ENCODE assay signal across 1 cellular context in the genomic region with DNA sequence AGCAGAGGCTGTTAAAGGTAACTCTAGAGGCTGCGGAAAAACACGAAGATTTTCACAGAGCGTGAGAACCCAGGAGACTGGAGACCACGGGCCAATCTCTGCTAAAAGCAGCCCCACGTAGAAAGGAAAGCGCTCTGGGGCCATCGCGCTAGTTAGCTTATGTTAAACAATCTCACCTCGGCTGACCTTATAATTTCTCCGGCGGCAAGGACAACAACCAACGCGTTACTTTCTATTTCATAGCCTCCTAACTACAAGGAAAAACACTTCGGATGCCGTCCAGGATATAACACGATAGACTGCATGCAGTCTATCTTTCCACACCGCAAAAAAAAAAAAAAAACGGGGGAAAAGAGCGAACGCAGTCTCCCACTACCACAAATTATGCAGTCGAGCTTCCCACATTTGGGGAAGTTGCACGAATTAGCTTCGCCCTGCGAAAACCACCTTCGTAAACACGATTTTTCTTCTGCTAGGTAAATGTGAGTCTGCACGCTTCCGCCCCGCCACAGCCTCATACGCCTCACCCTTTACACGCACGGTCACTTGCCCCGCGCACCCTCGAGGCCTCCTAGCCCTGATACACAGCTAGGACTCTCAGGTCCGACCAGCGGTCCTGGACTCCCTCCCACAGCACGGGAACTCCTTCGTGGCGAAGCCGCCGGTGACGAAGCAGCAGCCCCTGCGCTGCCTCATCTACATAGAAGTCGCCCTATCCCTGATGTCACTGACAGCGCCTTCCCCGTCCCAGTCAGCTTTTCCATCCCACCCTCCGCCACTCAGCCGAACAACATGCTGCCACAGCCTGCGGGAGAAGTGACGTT.
A peak's percentile ranks its signal among the peaks of the same experiment; 100 is the strongest.
TF ChIP-seq lines count a peak whose summit lies in the region.

No MANE protein-coding gene starts in this region.

TF ChIP-seq in GM12878, 131 proteins besides CTCF, POLR2A, EP300 and RAD21 (continued from another document and continues in another):
- TF ChIP-seq, protein P1, sequence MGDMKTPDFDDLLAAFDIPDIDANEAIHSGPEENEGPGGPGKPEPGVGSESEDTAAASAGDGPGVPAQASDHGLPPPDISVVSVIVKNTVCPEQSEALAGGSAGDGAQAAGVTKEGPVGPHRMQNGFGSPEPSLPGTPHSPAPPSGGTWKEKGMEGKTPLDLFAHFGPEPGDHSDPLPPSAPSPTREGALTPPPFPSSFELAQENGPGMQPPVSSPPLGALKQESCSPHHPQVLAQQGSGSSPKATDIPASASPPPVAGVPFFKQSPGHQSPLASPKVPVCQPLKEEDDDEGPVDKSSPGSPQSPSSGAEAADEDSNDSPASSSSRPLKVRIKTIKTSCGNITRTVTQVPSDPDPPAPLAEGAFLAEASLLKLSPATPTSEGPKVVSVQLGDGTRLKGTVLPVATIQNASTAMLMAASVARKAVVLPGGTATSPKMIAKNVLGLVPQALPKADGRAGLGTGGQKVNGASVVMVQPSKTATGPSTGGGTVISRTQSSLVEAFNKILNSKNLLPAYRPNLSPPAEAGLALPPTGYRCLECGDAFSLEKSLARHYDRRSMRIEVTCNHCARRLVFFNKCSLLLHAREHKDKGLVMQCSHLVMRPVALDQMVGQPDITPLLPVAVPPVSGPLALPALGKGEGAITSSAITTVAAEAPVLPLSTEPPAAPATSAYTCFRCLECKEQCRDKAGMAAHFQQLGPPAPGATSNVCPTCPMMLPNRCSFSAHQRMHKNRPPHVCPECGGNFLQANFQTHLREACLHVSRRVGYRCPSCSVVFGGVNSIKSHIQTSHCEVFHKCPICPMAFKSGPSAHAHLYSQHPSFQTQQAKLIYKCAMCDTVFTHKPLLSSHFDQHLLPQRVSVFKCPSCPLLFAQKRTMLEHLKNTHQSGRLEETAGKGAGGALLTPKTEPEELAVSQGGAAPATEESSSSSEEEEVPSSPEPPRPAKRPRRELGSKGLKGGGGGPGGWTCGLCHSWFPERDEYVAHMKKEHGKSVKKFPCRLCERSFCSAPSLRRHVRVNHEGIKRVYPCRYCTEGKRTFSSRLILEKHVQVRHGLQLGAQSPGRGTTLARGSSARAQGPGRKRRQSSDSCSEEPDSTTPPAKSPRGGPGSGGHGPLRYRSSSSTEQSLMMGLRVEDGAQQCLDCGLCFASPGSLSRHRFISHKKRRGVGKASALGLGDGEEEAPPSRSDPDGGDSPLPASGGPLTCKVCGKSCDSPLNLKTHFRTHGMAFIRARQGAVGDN (IDR thresholded peaks at IDR 0.05), result peak; percentile 82
- TF ChIP-seq YY1 (IDR thresholded peaks at IDR 0.05; ENCODE audit: low read depth, low read length) (no peak; the same call in 1 of the 2 replicates), MEF2B (IDR thresholded peaks at IDR 0.05; ENCODE audit: partially characterized antibody, poor library complexity, severe bottlenecking) (no peak), E2F8 (IDR thresholded peaks at IDR 0.05; ENCODE audit: low read depth, partially characterized antibody) (no peak), TCF7 (IDR thresholded peaks at IDR 0.05; ENCODE audit: borderline replicate concordance) (no peak), NR2C2 (IDR thresholded peaks at IDR 0.05; ENCODE audit: borderline replicate concordance, control insufficient read depth, insufficient read length, low read depth) (no peak), TCF3 (IDR thresholded peaks at IDR 0.05; ENCODE audit: borderline replicate concordance, insufficient read depth, low read depth, low read length) (peak; percentile 90; the same call in 1 of the 2 replicates), NRF1 (conservative IDR thresholded peaks at IDR 0.05; ENCODE audit: low read depth, low read length) (no peak), MXI1 (IDR thresholded peaks at IDR 0.05; ENCODE audit: low read depth, low read length) (no peak), SUPT20H (IDR thresholded peaks at IDR 0.05; ENCODE audit: borderline replicate concordance, control insufficient read depth, low read depth, low read length) (no peak), FOXK2 (IDR thresholded peaks at IDR 0.05) (0 out of 2 replicates have a peak, but pooled peaks have one; percentile 15), MAX (IDR thresholded peaks at IDR 0.05; ENCODE audit: low read depth, low read length) (no peak), PBX3 (IDR thresholded peaks at IDR 0.05; ENCODE audit: insufficient replicate concordance, low read depth, low read length) (peak; percentile 23), ZBED1 (IDR thresholded peaks at IDR 0.05; ENCODE audit: borderline replicate concordance) (peak; percentile 100), SUZ12 (IDR thresholded peaks at IDR 0.05; ENCODE audit: unreplicated experiment) (no peak), STAT1 (conservative IDR thresholded peaks at IDR 0.05) (peak; percentile 53; the same call in 1 of the 2 replicates), ZBTB33 (IDR thresholded peaks at IDR 0.05) (peak; percentile 44; the same call in 1 of the 2 replicates), SMC3 (IDR thresholded peaks at IDR 0.05; ENCODE audit: borderline replicate concordance, low read length) (no peak), ZNF217 (IDR thresholded peaks at IDR 0.05) (no peak), ZZZ3 (IDR thresholded peaks at IDR 0.05; ENCODE audit: control insufficient read depth, insufficient read length, low read depth) (no peak), BMI1 (IDR thresholded peaks at IDR 0.05; ENCODE audit: borderline replicate concordance) (peak; percentile 74), RAD51 (IDR thresholded peaks at IDR 0.05) (no peak; the same call in 1 of the 2 replicates), E2F4 (IDR thresholded peaks at IDR 0.05; ENCODE audit: low read depth, low read length) (no peak), MTA2 (IDR thresholded peaks at IDR 0.05; ENCODE audit: low read depth) (0 out of 2 replicates have a peak, but pooled peaks have one; percentile 40), CUX1 (IDR thresholded peaks at IDR 0.05; ENCODE audit: insufficient replicate concordance, low read depth, low read length) (no peak), E4F1 (IDR thresholded peaks at IDR 0.05; ENCODE audit: borderline replicate concordance, partially characterized antibody) (peak; percentile 20), HDGF (IDR thresholded peaks at IDR 0.05) (no peak), CREB1 (IDR thresholded peaks at IDR 0.05; ENCODE audit: low read depth) (peak; percentile 89), ZNF24 (IDR thresholded peaks at IDR 0.05) (no peak), SP1 (IDR thresholded peaks at IDR 0.05; ENCODE audit: low read depth, low read length) (peak; percentile 63), TARDBP (IDR thresholded peaks at IDR 0.05; ENCODE audit: borderline replicate concordance) (peak; percentile 95), IRF4 (IDR thresholded peaks at IDR 0.05; ENCODE audit: low read depth, low read length) (no peak), ZNF622 (IDR thresholded peaks at IDR 0.05) (no peak), GATAD2B (conservative IDR thresholded peaks at IDR 0.05; ENCODE audit: low read depth) (no peak), BHLHE40 (IDR thresholded peaks at IDR 0.05; ENCODE audit: borderline replicate concordance in 1 of 2, low read depth in 2 of 2, low read length in 1 of 2) (peak; percentile 61 to 74; a peak in 3 of 4 replicates), FOXM1 (IDR thresholded peaks at IDR 0.05; ENCODE audit: low read depth, low read length) (peak; percentile 70), HDAC2 (IDR thresholded peaks at IDR 0.05) (no peak), ZNF274 (IDR thresholded peaks at IDR 0.05; ENCODE audit: insufficient read depth, insufficient read length) (no peak)
